ENCODE assay signal across 21 cellular contexts in genomic region chr7:44153948-44154335, GRCh38. TPM values are rescaled to one million over a fixed set of nuclear protein-coding genes. Genes with fewer than 3 reads are reported as not detected.
"Had no signal": no experiment of that assay in that cellular context is flagged by ENCODE, and none has a peak within 500 bp of the region (broad histone marks: within the 10 kb centered on the region; RNA-seq: fewer than 3 reads in every experiment).

No MANE protein-coding gene starts in this region.

- H3K27me3 Mint-ChIP-seq: activated CD4-positive, alpha-beta T cell treated with anti-CD3 and anti-CD28 coated beads, Interleukin-2, amount 10 ng/mL, durations not matched to agents 24 days and 14 days; activated naive CD8-positive, alpha-beta T cell treated with anti-CD3 and anti-CD28 coated beads, Interleukin-2, amount 10 ng/mL, durations not matched to agents 7 days and 5 days; activated T-helper 17 cell treated with anti-CD3 and anti-CD28 coated beads, Interleukin-2, amount 50 U/mL, for 72 hours; IgD-negative memory B cell had no signal

- H3K4me3 Mint-ChIP-seq: activated CD4-positive, alpha-beta T cell treated with anti-CD3 and anti-CD28 coated beads, Interleukin-2, amount 10 ng/mL, durations not matched to agents 24 days and 14 days; activated naive CD8-positive, alpha-beta T cell treated with anti-CD3 and anti-CD28 coated beads, Interleukin-2, amount 10 ng/mL, durations not matched to agents 7 days and 5 days; activated T-helper 17 cell treated with anti-CD3 and anti-CD28 coated beads, Interleukin-2, amount 50 U/mL, for 72 hours; IgD-negative memory B cell; T-helper 1 cell treated with Interleukin-12 subunit alpha and Interleukin-12 subunit beta and Interleukin-4 antibody, amounts not matched to agents 30 μg/mL and 1 μg/mL, for 36 hours had no signal

- H3K9me3 Mint-ChIP-seq: activated CD4-positive, alpha-beta T cell treated with anti-CD3 and anti-CD28 coated beads, Interleukin-2, amount 10 ng/mL, durations not matched to agents 24 days and 14 days; activated naive CD8-positive, alpha-beta T cell treated with anti-CD3 and anti-CD28 coated beads, Interleukin-2, amount 10 ng/mL, durations not matched to agents 7 days and 5 days; activated T-helper 17 cell treated with anti-CD3 and anti-CD28 coated beads, Interleukin-2, amount 50 U/mL, for 72 hours; IgD-negative memory B cell; T-helper 1 cell treated with Interleukin-12 subunit alpha and Interleukin-12 subunit beta and Interleukin-4 antibody, amounts not matched to agents 30 μg/mL and 1 μg/mL, for 36 hours had no signal

- H3K9me3 ChIP-seq: adrenal gland, SJSA1 had no signal

- H3K27me3 ChIP-seq: adrenal gland, SJSA1 had no signal

- DNase-seq: activated CD4-positive, alpha-beta T cell treated with anti-CD3 and anti-CD28 coated beads for 1 hour; activated CD4-positive, alpha-beta T cell treated with anti-CD3 and anti-CD28 coated beads, Interleukin-2, amount 10 ng/mL, durations not matched to agents 24 days and 14 days; activated CD4-positive, alpha-beta T cell treated with anti-CD3 and anti-CD28 coated beads, Interleukin-2, amount 50 U/mL, for 48 hours; activated naive CD4-positive, alpha-beta T cell treated with anti-CD3 and anti-CD28 coated beads, Interleukin-2, amount 50 U/mL, for 16 hours; activated naive CD8-positive, alpha-beta T cell treated with anti-CD3 and anti-CD28 coated beads, Interleukin-2, amount 10 ng/mL, durations not matched to agents 7 days and 5 days; activated T-cell treated with anti-CD3 and anti-CD28 coated beads for 4 hours; activated T-cell treated with anti-CD3 and anti-CD28 coated beads, Interleukin-2, amount 50 U/mL, for 48 hours; anterior cingulate cortex; caudate nucleus; KG1; NCI-H1048; NCI-H2107; NCI-H2171 treated with DMSO at 0.1 percent for 48 hours had no signal

- H3K4me3 ChIP-seq: adrenal gland, SJSA1 had no signal

- H3K36me3 Mint-ChIP-seq: activated naive CD8-positive, alpha-beta T cell treated with anti-CD3 and anti-CD28 coated beads, Interleukin-2, amount 10 ng/mL, durations not matched to agents 7 days and 5 days; IgD-negative memory B cell had no signal

- H3K27ac Mint-ChIP-seq: activated CD4-positive, alpha-beta T cell treated with anti-CD3 and anti-CD28 coated beads, Interleukin-2, amount 10 ng/mL, durations not matched to agents 24 days and 14 days; activated naive CD8-positive, alpha-beta T cell treated with anti-CD3 and anti-CD28 coated beads, Interleukin-2, amount 10 ng/mL, durations not matched to agents 7 days and 5 days; activated T-helper 17 cell treated with anti-CD3 and anti-CD28 coated beads, Interleukin-2, amount 50 U/mL, for 72 hours; IgD-negative memory B cell; T-helper 1 cell treated with Interleukin-12 subunit alpha and Interleukin-12 subunit beta and Interleukin-4 antibody, amounts not matched to agents 30 μg/mL and 1 μg/mL, for 36 hours had no signal

- H3K4me1 ChIP-seq: adrenal gland, SJSA1 had no signal

- H3K36me3 ChIP-seq: adrenal gland, SJSA1 had no signal

- H3K27ac ChIP-seq: adrenal gland, SJSA1 had no signal

- H3K4me1 Mint-ChIP-seq: activated CD4-positive, alpha-beta T cell treated with anti-CD3 and anti-CD28 coated beads, Interleukin-2, amount 10 ng/mL, durations not matched to agents 24 days and 14 days; activated naive CD8-positive, alpha-beta T cell treated with anti-CD3 and anti-CD28 coated beads, Interleukin-2, amount 10 ng/mL, durations not matched to agents 7 days and 5 days; activated T-helper 17 cell treated with anti-CD3 and anti-CD28 coated beads, Interleukin-2, amount 50 U/mL, for 72 hours; IgD-negative memory B cell had no signal

RNA-seq across cellular contexts. Expression of gene MYL7, which starts 12.8 kb away (rescaled TPM):
- total RNA-seq: activated CD4-positive, alpha-beta T cell treated with anti-CD3 and anti-CD28 coated beads, Interleukin-2, amount 10 ng/mL, durations not matched to agents 24 days and 14 days; activated naive CD8-positive, alpha-beta T cell treated with anti-CD3 and anti-CD28 coated beads, Interleukin-2, amount 10 ng/mL, durations not matched to agents 7 days and 5 days; activated T-helper 17 cell treated with anti-CD3 and anti-CD28 coated beads, Interleukin-2, amount 50 U/mL, for 72 hours; adrenal gland; LHCN-M2; M059J; PC-3; SJSA1 had no signal
- polyA plus RNA-seq: IgD-negative memory B cell had no signal

RNA-seq across cellular contexts. Expression of gene GCK, which starts 35.3 kb away (rescaled TPM):
- total RNA-seq: LHCN-M2, M059J, PC-3 had no signal

RNA-seq across cellular contexts. Expression of gene AEBP1, which starts 49.8 kb away (rescaled TPM):
- total RNA-seq: LHCN-M2, M059J, PC-3, SJSA1 had no signal
